In the genomic region with DNA sequence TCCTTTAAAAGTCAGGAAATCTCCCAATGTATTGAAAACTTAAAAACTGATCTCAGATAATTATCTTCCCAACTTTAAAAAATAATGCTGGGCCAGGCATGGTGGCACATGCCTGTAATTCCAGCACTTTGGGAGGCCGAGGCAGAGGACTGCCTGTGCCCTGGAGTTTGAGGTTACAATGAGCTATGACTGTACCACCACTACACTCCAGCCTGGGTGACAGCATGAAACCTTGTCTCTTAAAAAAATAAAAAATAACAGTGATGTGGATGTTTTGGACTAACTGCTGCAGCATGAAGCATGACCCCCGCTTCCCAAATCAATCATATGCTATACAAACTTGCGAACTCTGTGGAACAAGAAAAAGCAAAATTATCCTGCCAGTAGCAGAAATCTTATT, we compare ENCODE assay signal across 25 cellular contexts.
A peak's percentile ranks its signal among the peaks of the same experiment; 100 is the strongest.
DNase-seq lines count a peak whose midpoint lies in the region; ATAC-seq and TF ChIP-seq lines count a peak whose summit lies in the region.
"Had no signal": no experiment of that assay in that cellular context is flagged by ENCODE, and none has a peak within 500 bp of the region (broad histone marks: within the 10 kb centered on the region; RNA-seq: fewer than 3 reads in every experiment).

No MANE protein-coding gene starts in this region.

- H3K27me3 Mint-ChIP-seq in natural killer cell (ENCODE audit: low read depth in 2 of 2) (no peaks in the 10 kb centered on the region), memory B cell (no peaks in the 10 kb centered on the region)
- no peaks in the 10 kb centered on the region for H3K27me3 Mint-ChIP-seq in natural killer cell treated with Interleukin-12 subunit alpha and Interleukin-12 subunit beta and Interleukin-15 and Interleukin-18, amount 100 ng/mL, for 72 hours
- H3K27me3 Mint-ChIP-seq: central memory CD8-positive, alpha-beta T cell; naive thymus-derived CD4-positive, alpha-beta T cell had no signal

- no peak overlapping the region for H3K4me3 ChIP-seq in astrocyte of the spinal cord (ENCODE audit: low read depth, low read length)
- H3K4me3 ChIP-seq: esophagus muscularis mucosa, lung, PC-9, psoas muscle, SK-N-MC, spleen, suprapubic skin, vagina had no signal

- ATAC-seq in natural killer cell (no peak), memory B cell (ENCODE audit: low read depth) (no peak)
- no peak for ATAC-seq in natural killer cell treated with Interleukin-12 subunit alpha and Interleukin-12 subunit beta and Interleukin-15 and Interleukin-18, amount 100 ng/mL, for 72 hours
- ATAC-seq: naive thymus-derived CD4-positive, alpha-beta T cell had no signal

- H3K9me3 Mint-ChIP-seq in natural killer cell (no peaks in the 10 kb centered on the region), memory B cell (no peaks in the 10 kb centered on the region)
- H3K9me3 Mint-ChIP-seq in natural killer cell treated with Interleukin-12 subunit alpha and Interleukin-12 subunit beta and Interleukin-15 and Interleukin-18, amount 100 ng/mL, for 72 hours: no peaks in the 10 kb centered on the region
- H3K9me3 Mint-ChIP-seq: CD14-positive monocyte; central memory CD8-positive, alpha-beta T cell had no signal

- TF ChIP-seq CTCF in natural killer cell (IDR thresholded peaks at IDR 0.05) (no peak), astrocyte of the spinal cord (IDR thresholded peaks at IDR 0.05; ENCODE audit: low read depth, low read length) (no peak)

- DNase-seq in natural killer cell: no peak
- no peak for DNase-seq in natural killer cell treated with Interleukin-12 subunit alpha and Interleukin-12 subunit beta and Interleukin-15 and Interleukin-18, amount 100 ng/mL, for 72 hours (ENCODE audit: low spot score)
- peak; percentile 16 for DNase-seq in astrocyte of the spinal cord (ENCODE audit: low read depth, low spot score)
- no peak for DNase-seq in memory B cell (ENCODE audit: low spot score in 2 of 2)
- no peak for DNase-seq in DMS114 treated with DMSO at 0.1 percent for 48 hours (lab: John Stamatoyannopoulos, UW; ENCODE audit: unreplicated experiment)
- no peak for DNase-seq in NCI-H2171 treated with DMSO at 0.1 percent for 48 hours (lab: John Stamatoyannopoulos, UW)
- no peak for DNase-seq in DMS79 (lab: John Stamatoyannopoulos, UW)
- no peak for DNase-seq in superior temporal gyrus (ENCODE audit: extremely low spot score)
- DNase-seq: activated CD4-positive, alpha-beta T cell treated with anti-CD3 and anti-CD28 coated beads for 48 hours; effector memory CD4-positive, alpha-beta T cell; naive thymus-derived CD4-positive, alpha-beta T cell; NCI-H1436 treated with DMSO at 0.1 percent for 48 hours; NCI-H748 treated with DMSO at 0.1 percent for 48 hours; PC-9; psoas muscle; spleen; stimulated activated CD8-positive, alpha-beta memory T cell treated with anti-CD3 and anti-CD28 coated beads, Interleukin-4, amount 100 ng/mL, for 48 hours; T1000 had no signal

- intact Hi-C loops in natural killer cell (cut with micrococcal nuclease): no loop called here

- H3K4me1 Mint-ChIP-seq in natural killer cell: peaks cover 43 to 48% of the 10 kb centered on the region in 2 donors
- H3K4me1 Mint-ChIP-seq in natural killer cell treated with Interleukin-12 subunit alpha and Interleukin-12 subunit beta and Interleukin-15 and Interleukin-18, amount 100 ng/mL, for 72 hours (ENCODE audit: low read depth in 2 of 2): peaks cover 29 to 34% of the 10 kb centered on the region in 2 donors
- peaks cover 52% of the 10 kb centered on the region for H3K4me1 Mint-ChIP-seq in memory B cell

- H3K4me3 Mint-ChIP-seq in natural killer cell (no peak overlapping the region), memory B cell (no peak overlapping the region)
- H3K4me3 Mint-ChIP-seq in natural killer cell treated with Interleukin-12 subunit alpha and Interleukin-12 subunit beta and Interleukin-15 and Interleukin-18, amount 100 ng/mL, for 72 hours: no peak overlapping the region
- H3K4me3 Mint-ChIP-seq: CD14-positive monocyte; central memory CD8-positive, alpha-beta T cell had no signal

- in situ Hi-C loops in astrocyte of the spinal cord (cut with HindIII; ENCODE audit: low sequenced_read_pairs): no loop called here

- peak overlapping the region; percentile 12 to 76 for H3K27ac Mint-ChIP-seq in natural killer cell
- no peak overlapping the region for H3K27ac Mint-ChIP-seq in natural killer cell treated with Interleukin-12 subunit alpha and Interleukin-12 subunit beta and Interleukin-15 and Interleukin-18, amount 100 ng/mL, for 72 hours
- H3K27ac Mint-ChIP-seq in memory B cell: peak overlapping the region; percentile 95

- H3K36me3 Mint-ChIP-seq in natural killer cell (no peaks in the 10 kb centered on the region), memory B cell (peaks cover 2% of the 10 kb centered on the region)
- no peaks in the 10 kb centered on the region for H3K36me3 Mint-ChIP-seq in natural killer cell treated with Interleukin-12 subunit alpha and Interleukin-12 subunit beta and Interleukin-15 and Interleukin-18, amount 100 ng/mL, for 72 hours

Comparison
In these comparisons a context has a peak if more than half of its experiments do, and no peak if none do; other contexts are left out.
1. H3K27ac Mint-ChIP-seq: peak in natural killer cell (2 of 2) and memory B cell (single experiment); none in natural killer cell treated with Interleukin-12 subunit alpha and Interleukin-12 subunit beta and Interleukin-15 and Interleukin-18, amount 100 ng/mL, for 72 hours (0 of 2).